ENCODE assay signal across 1 cellular context in genomic region chr2:26172866-26173595, GRCh38.
TF ChIP-seq lines count a peak whose summit lies in the region.

Gene GAREM2 (plus strand): TSS chr2:26173088. CDS start chr2:26173221, 133 bp downstream.

TF ChIP-seq in H1, 55 proteins besides CTCF, POLR2A, EP300 and RAD21 (continued from another document):
- TF ChIP-seq E2F6 (IDR thresholded peaks at IDR 0.05) (0 out of 2 replicates have a peak, but pooled peaks have one; percentile 7), KDM1A (IDR thresholded peaks at IDR 0.05; ENCODE audit: borderline replicate concordance, low read length) (no peak), KDM4A (IDR thresholded peaks at IDR 0.05; ENCODE audit: low read depth, low read length, severe bottlenecking) (peak; percentile 28), RBBP5 (IDR thresholded peaks at IDR 0.05; ENCODE audit: borderline replicate concordance, low read depth, low read length) (no peak), PHF8 (conservative IDR thresholded peaks at IDR 0.05; ENCODE audit: low read depth, low read length) (peak; percentile 70), YY1 (IDR thresholded peaks at IDR 0.05; ENCODE audit: low read depth, low read length) (0 out of 2 replicates have a peak, but pooled peaks have one; percentile 24)
